In the genomic region with DNA sequence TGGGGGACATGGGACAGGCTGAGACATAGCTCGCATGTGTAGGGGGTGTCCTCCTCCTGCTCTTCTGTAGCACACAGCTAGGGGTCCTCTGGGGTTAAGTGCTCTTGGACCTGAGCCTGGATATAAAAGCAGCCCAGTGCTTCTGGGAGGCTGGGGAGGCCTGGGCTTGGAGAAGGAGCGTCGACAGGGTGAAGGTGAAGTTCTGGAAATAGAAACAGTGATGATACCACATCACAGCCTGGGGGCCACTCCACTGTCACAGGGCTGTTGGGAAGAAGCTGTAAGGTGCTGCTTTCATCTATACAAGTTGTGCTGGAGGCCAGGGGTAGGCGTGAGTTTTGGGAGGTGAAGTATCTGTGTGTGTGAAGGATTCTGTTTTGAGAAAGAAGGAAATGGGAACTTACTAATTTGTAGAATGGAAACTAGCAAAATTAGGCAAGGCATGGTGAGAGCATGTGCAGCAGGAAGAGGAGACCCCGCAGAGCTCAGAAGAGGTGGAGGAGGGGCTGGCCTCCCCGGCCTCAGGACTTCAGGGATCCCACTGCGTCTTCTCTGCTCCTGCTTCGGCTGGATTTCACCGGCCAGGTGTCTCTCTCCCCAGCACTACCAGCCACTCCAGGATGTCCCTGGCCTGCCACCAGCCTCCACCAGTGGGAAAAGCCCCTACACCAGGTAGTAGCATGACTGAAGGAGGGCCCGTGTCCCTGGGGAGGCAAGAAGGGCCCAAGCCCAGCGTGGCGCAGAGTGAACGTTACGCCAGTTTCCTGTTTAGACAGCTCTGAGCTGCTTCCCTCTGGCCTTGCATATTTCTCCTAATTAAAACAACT, we compare ENCODE assay signal across 8 cellular contexts. TPM values are rescaled to one million over a fixed set of nuclear protein-coding genes. Genes with fewer than 3 reads are reported as not detected.
DNase-seq lines count a peak whose midpoint lies in the region; ATAC-seq and TF ChIP-seq lines count a peak whose summit lies in the region.

No MANE protein-coding gene starts in this region.

- H2BK5ac ChIP-seq in mesendoderm (ENCODE audit: low read length) (no peak overlapping the region), trophoblast cell (ENCODE audit: low read depth, low read length, poor library complexity) (no peak overlapping the region)

- no peak for TF ChIP-seq CTCF in hepatocyte (IDR thresholded peaks at IDR 0.05; ENCODE audit: poor library complexity)

- no peak overlapping the region for H3K4me2 ChIP-seq in mesendoderm (ENCODE audit: low read length)
- H3K4me2 ChIP-seq in hepatocyte: no peak overlapping the region
- H3K4me2 ChIP-seq in trophoblast cell (ENCODE audit: low read length): no peak overlapping the region

- no peak overlapping the region for H4K12ac ChIP-seq in trophoblast cell (ENCODE audit: low read depth, low read length)

- no peak overlapping the region for H4K5ac ChIP-seq in mesendoderm (ENCODE audit: low read length)

- H3K27ac ChIP-seq in mesendoderm (ENCODE audit: low read depth, low read length): no peak overlapping the region
- H3K27ac ChIP-seq in hepatocyte: no peak overlapping the region
- H3K27ac ChIP-seq in trophoblast cell (ENCODE audit: low read depth, low read length): no peak overlapping the region

- H3K56ac ChIP-seq in mesendoderm (ENCODE audit: low read length): peak overlapping the region; percentile 34

- H3K18ac ChIP-seq in mesendoderm (ENCODE audit: low read length) (no peak overlapping the region), trophoblast cell (ENCODE audit: low read length) (no peak overlapping the region)

- H2AFZ ChIP-seq in hepatocyte: no peak overlapping the region
- H2AFZ ChIP-seq in trophoblast cell (ENCODE audit: insufficient read depth, low read length, poor library complexity): no peak overlapping the region

- H3K4ac ChIP-seq in mesendoderm (ENCODE audit: low read depth, low read length): no peak overlapping the region
- H3K4ac ChIP-seq in trophoblast cell (ENCODE audit: low read depth, low read length): no peak overlapping the region

- no peak overlapping the region for H4K91ac ChIP-seq in trophoblast cell (ENCODE audit: low read depth, low read length)

- no peak overlapping the region for H3K23ac ChIP-seq in mesendoderm (ENCODE audit: low read length)
- H3K23ac ChIP-seq in trophoblast cell (ENCODE audit: low read length): no peak overlapping the region

- no peaks in the 10 kb centered on the region for H3K4me1 ChIP-seq in mesendoderm (ENCODE audit: control insufficient read depth, low read depth, low read length)
- no peaks in the 10 kb centered on the region for H3K4me1 ChIP-seq in hepatocyte (ENCODE audit: insufficient read depth)
- no peaks in the 10 kb centered on the region for H3K4me1 ChIP-seq in trophoblast cell (ENCODE audit: control insufficient read depth in 1 of 2, insufficient read depth in 2 of 2, low read length in 2 of 2)

- peak; percentile 44 for DNase-seq in stimulated activated CD4-positive, alpha-beta T cell treated with anti-CD3 and anti-CD28 coated beads, Interleukin-1b, Interleukin-23, amount 100 ng/mL, for 48 hours
- DNase-seq in stimulated activated CD4-positive, alpha-beta T cell treated with anti-CD3 and anti-CD28 coated beads, Interleukin-4, amount 100 ng/mL, for 1 hour: no peak
- DNase-seq in SIG-M5 (lab: John Stamatoyannopoulos, UW) (peak; percentile 76), mesendoderm (no peak), hepatocyte (ENCODE audit: low spot score) (no peak), ecto neural progenitor cell (ENCODE audit: low spot score) (no peak), trophoblast cell (no peak)

- no peak overlapping the region for H2AK5ac ChIP-seq in mesendoderm (ENCODE audit: low read length)
- no peak overlapping the region for H2AK5ac ChIP-seq in trophoblast cell (ENCODE audit: low read length)

- no peaks in the 10 kb centered on the region for H3K9me3 ChIP-seq in hepatocyte (ENCODE audit: low read depth)
- no peaks in the 10 kb centered on the region for H3K9me3 ChIP-seq in trophoblast cell (ENCODE audit: insufficient read depth, low read depth, low read length)

- H3K9ac ChIP-seq in mesendoderm (ENCODE audit: low read length): peak overlapping the region; percentile 9
- no peak overlapping the region for H3K9ac ChIP-seq in trophoblast cell (ENCODE audit: low read length)

- no peak overlapping the region for H4K8ac ChIP-seq in mesendoderm (ENCODE audit: low read depth, low read length)
- no peak overlapping the region for H4K8ac ChIP-seq in trophoblast cell (ENCODE audit: low read depth, low read length)

- no peaks in the 10 kb centered on the region for H3K36me3 ChIP-seq in mesendoderm (ENCODE audit: control insufficient read depth, insufficient read depth, low read length)
- no peaks in the 10 kb centered on the region for H3K36me3 ChIP-seq in hepatocyte (replicated peaks; ENCODE audit: insufficient read depth, low read depth)
- H3K36me3 ChIP-seq in trophoblast cell (ENCODE audit: control insufficient read depth in 1 of 2, insufficient read depth in 2 of 2, low read length in 2 of 2): no peaks in the 10 kb centered on the region

- H3K9me2 ChIP-seq in hepatocyte (replicated peaks; ENCODE audit: insufficient read depth): no peaks in the 10 kb centered on the region

- no CpG with 5 or more reads among the region's 14 CpGs for WGBS in mesendoderm (ENCODE audit: extremely low coverage, insufficient coverage, low lambda C conversion rate)
- WGBS in hepatocyte (ENCODE audit: low lambda C conversion rate, missing lambda C conversion rate): 79% methylated on average over 14 of the region's 14 CpGs
- no CpG with 5 or more reads among the region's 14 CpGs for WGBS in trophoblast cell (ENCODE audit: extremely low coverage, insufficient coverage, insufficient read length)

- no peak overlapping the region for H2BK120ac ChIP-seq in mesendoderm (ENCODE audit: low read depth, low read length)
- no peak overlapping the region for H2BK120ac ChIP-seq in trophoblast cell (ENCODE audit: insufficient read depth, low read length, poor library complexity)

- no peaks in the 10 kb centered on the region for H3K79me1 ChIP-seq in mesendoderm (ENCODE audit: low read length)
- no peaks in the 10 kb centered on the region for H3K79me1 ChIP-seq in trophoblast cell (ENCODE audit: low read length)

- H3K4me3 ChIP-seq in mesendoderm (ENCODE audit: low read length) (no peak overlapping the region), hepatocyte (no peak overlapping the region), trophoblast cell (ENCODE audit: low read depth, low read length) (no peak overlapping the region)

- no peaks in the 10 kb centered on the region for H3K27me3 ChIP-seq in mesendoderm (ENCODE audit: insufficient read depth, low read length, poor library complexity)
- H3K27me3 ChIP-seq in hepatocyte: peaks cover 9% of the 10 kb centered on the region
- H3K27me3 ChIP-seq in trophoblast cell (ENCODE audit: insufficient read depth, low read length): no peaks in the 10 kb centered on the region

- H3K14ac ChIP-seq in trophoblast cell (ENCODE audit: low read length): no peak overlapping the region

- H2BK12ac ChIP-seq in trophoblast cell (ENCODE audit: low read length): no peak overlapping the region

- H3K79me2 ChIP-seq in mesendoderm (ENCODE audit: control insufficient read depth, insufficient read depth, low read length): no peaks in the 10 kb centered on the region
- H3K79me2 ChIP-seq in hepatocyte: no peaks in the 10 kb centered on the region
- H3K79me2 ChIP-seq in trophoblast cell (ENCODE audit: control insufficient read depth, insufficient read depth, low read length, poor library complexity): no peaks in the 10 kb centered on the region

- H4K20me1 ChIP-seq in hepatocyte (ENCODE audit: insufficient read depth, poor library complexity, severe bottlenecking): no peaks in the 10 kb centered on the region

- H2BK15ac ChIP-seq in mesendoderm (replicated peaks; ENCODE audit: low read depth): no peak overlapping the region

- peak; percentile 46 for ATAC-seq in HG02973 (IDR thresholded peaks at IDR 0.05; ENCODE audit: unreplicated experiment)

RNA-seq across cellular contexts. Expression of a gene that starts 19.4 kb away (rescaled TPM):
- polyA plus RNA-seq in mesendoderm (2013, experiment 1 of 2): 1.6 TPM
- 1.3 TPM for polyA plus RNA-seq in mesendoderm (2013, experiment 2 of 2)
- total RNA-seq in hepatocyte: 5.0 and 7.8 TPM in 2 replicates
- 2.5 and 5.0 TPM in 2 replicates for polyA plus RNA-seq in hepatocyte
- polyA plus RNA-seq in trophoblast cell (2013): 0.68 and 0.85 TPM in 2 replicates

Comparison
In these comparisons a context has a peak if more than half of its experiments do, and no peak if none do; other contexts are left out.
1. DNase-seq: peak in stimulated activated CD4-positive, alpha-beta T cell treated with anti-CD3 and anti-CD28 coated beads, Interleukin-1b, Interleukin-23, amount 100 ng/mL, for 48 hours (single experiment) and SIG-M5 (single experiment); none in stimulated activated CD4-positive, alpha-beta T cell treated with anti-CD3 and anti-CD28 coated beads, Interleukin-4, amount 100 ng/mL, for 1 hour (single experiment), mesendoderm (single experiment), hepatocyte (single experiment), ecto neural progenitor cell (single experiment) and trophoblast cell (0 of 2).